ENCODE assay signal across 13 cellular contexts in genomic region chr10:95237376-95238170, GRCh38. TPM values are rescaled to one million over a fixed set of nuclear protein-coding genes. Genes with fewer than 3 reads are reported as not detected.
A peak's percentile ranks its signal among the peaks of the same experiment; 100 is the strongest.
DNase-seq lines count a peak whose midpoint lies in the region; ATAC-seq, FAIRE-seq and TF ChIP-seq lines count a peak whose summit lies in the region.
"Had no signal": no experiment of that assay in that cellular context is flagged by ENCODE, and none has a peak within 500 bp of the region (broad histone marks: within the 10 kb centered on the region; RNA-seq: fewer than 3 reads in every experiment).

No MANE protein-coding gene starts in this region.

- no peak overlapping the region for H3K4me3 Mint-ChIP-seq in T-helper 1 cell treated with Interleukin-12 subunit alpha and Interleukin-12 subunit beta and Interleukin-4 antibody, amounts not matched to agents 30 μg/mL and 1 μg/mL, for 36 hours
- no peak overlapping the region for H3K4me3 Mint-ChIP-seq in astrocyte (ENCODE audit: unreplicated experiment)
- H3K4me3 Mint-ChIP-seq in naive B cell = no peak overlapping the region
- H3K4me3 Mint-ChIP-seq: effector memory CD8-positive, alpha-beta T cell had no signal

- no peak overlapping the region for H2AFZ ChIP-seq in astrocyte (ENCODE audit: low read depth, low read length)

- H3K79me2 ChIP-seq in astrocyte (ENCODE audit: insufficient read depth, low read length) = no peaks in the 10 kb centered on the region

- WGBS in psoas muscle, 3 donors = 83 to 89% (median 88%) methylated on average over 12 of the region's 12 CpGs

- peaks cover 10% of the 10 kb centered on the region for H4K20me1 ChIP-seq in astrocyte (ENCODE audit: insufficient read depth, low read length)

- no peaks in the 10 kb centered on the region for H3K9me3 Mint-ChIP-seq in T-helper 1 cell treated with Interleukin-12 subunit alpha and Interleukin-12 subunit beta and Interleukin-4 antibody, amounts not matched to agents 30 μg/mL and 1 μg/mL, for 36 hours
- H3K9me3 Mint-ChIP-seq in astrocyte (ENCODE audit: unreplicated experiment) = peaks cover 2% of the 10 kb centered on the region
- peaks cover 0 to 3% (median 0%) of the 10 kb centered on the region in 7 donors for H3K9me3 Mint-ChIP-seq in naive B cell
- H3K9me3 Mint-ChIP-seq: effector memory CD8-positive, alpha-beta T cell had no signal

- no peak overlapping the region for H3K9ac ChIP-seq in astrocyte (ENCODE audit: low read length)

- no peak for FAIRE-seq in astrocyte (lab: Jason Lieb, UNC)

- H3K36me3 ChIP-seq in astrocyte (ENCODE audit: insufficient read depth, low read length) (peaks cover 3% of the 10 kb centered on the region), psoas muscle (ENCODE audit: insufficient read depth in 1 of 2, low read depth in 1 of 2) (peaks cover 3 to 63% of the 10 kb centered on the region in 2 donors)

- no peak overlapping the region for H3K4me3 ChIP-seq in astrocyte (ENCODE audit: insufficient read depth, low read depth, low read length)
- no peak overlapping the region for H3K4me3 ChIP-seq in psoas muscle
- H3K4me3 ChIP-seq: tibial nerve had no signal

- peaks cover 18% of the 10 kb centered on the region for H3K36me3 Mint-ChIP-seq in T-helper 1 cell treated with Interleukin-12 subunit alpha and Interleukin-12 subunit beta and Interleukin-4 antibody, amounts not matched to agents 30 μg/mL and 1 μg/mL, for 36 hours (ENCODE audit: low read depth)
- H3K36me3 Mint-ChIP-seq in astrocyte (ENCODE audit: low read depth, unreplicated experiment) = peaks cover 43% of the 10 kb centered on the region
- H3K36me3 Mint-ChIP-seq in naive B cell = peaks cover 22 to 38% of the 10 kb centered on the region in 2 donors

- no peak overlapping the region for H3K4me2 ChIP-seq in astrocyte (ENCODE audit: low read length)

- peak overlapping the region; percentile 24 for H3K27ac Mint-ChIP-seq in T-helper 1 cell treated with Interleukin-12 subunit alpha and Interleukin-12 subunit beta and Interleukin-4 antibody, amounts not matched to agents 30 μg/mL and 1 μg/mL, for 36 hours
- H3K27ac Mint-ChIP-seq in astrocyte (ENCODE audit: unreplicated experiment) = peak overlapping the region; percentile 82
- H3K27ac Mint-ChIP-seq in naive B cell = peak overlapping the region in 4 of 6 donors; percentile 4 to 84 (median 44)
- H3K27ac Mint-ChIP-seq: effector memory CD8-positive, alpha-beta T cell had no signal

- H3K27me3 Mint-ChIP-seq in T-helper 1 cell treated with Interleukin-12 subunit alpha and Interleukin-12 subunit beta and Interleukin-4 antibody, amounts not matched to agents 30 μg/mL and 1 μg/mL, for 36 hours (ENCODE audit: low read depth) = no peaks in the 10 kb centered on the region
- no peaks in the 10 kb centered on the region for H3K27me3 Mint-ChIP-seq in astrocyte (ENCODE audit: low read depth, unreplicated experiment)
- no peaks in the 10 kb centered on the region for H3K27me3 Mint-ChIP-seq in naive B cell
- H3K27me3 Mint-ChIP-seq: effector memory CD8-positive, alpha-beta T cell had no signal

- H3K4me1 Mint-ChIP-seq in T-helper 1 cell treated with Interleukin-12 subunit alpha and Interleukin-12 subunit beta and Interleukin-4 antibody, amounts not matched to agents 30 μg/mL and 1 μg/mL, for 36 hours (ENCODE audit: low read depth) = peaks cover 22% of the 10 kb centered on the region
- peaks cover 25% of the 10 kb centered on the region for H3K4me1 Mint-ChIP-seq in astrocyte (ENCODE audit: low read depth, unreplicated experiment)
- H3K4me1 Mint-ChIP-seq in naive B cell = peaks cover 14 to 24% (median 21%) of the 10 kb centered on the region in 3 donors

- H3K27ac ChIP-seq in astrocyte (ENCODE audit: low read depth, low read length) = no peak overlapping the region
- no peak overlapping the region for H3K27ac ChIP-seq in psoas muscle
- H3K27ac ChIP-seq: HL-60, tibial nerve had no signal

- H3K27me3 ChIP-seq in astrocyte (ENCODE audit: insufficient read depth, low read length) (no peaks in the 10 kb centered on the region), psoas muscle (ENCODE audit: insufficient read depth in 3 of 3, low read length in 2 of 3) (no peaks in the 10 kb centered on the region)
- H3K27me3 ChIP-seq: tibial nerve had no signal

- H3K9me3 ChIP-seq in astrocyte (ENCODE audit: insufficient read depth, low read depth, low read length) (no peaks in the 10 kb centered on the region), psoas muscle (no peaks in the 10 kb centered on the region)
- H3K9me3 ChIP-seq: tibial nerve had no signal

- ATAC-seq in naive B cell (ENCODE audit: low read depth in 2 of 2) (no peak), Right ventricle myocardium inferior (no peak), psoas muscle (no peak)
- ATAC-seq: effector memory CD8-positive, alpha-beta T cell had no signal

- TF ChIP-seq CTCF in astrocyte (IDR thresholded peaks at IDR 0.05; ENCODE audit: insufficient read depth, low read depth, low read length) (no peak), psoas muscle (IDR thresholded peaks at IDR 0.05) (no peak)

- intact Hi-C loops in Right ventricle myocardium inferior (cut with DNase I) = no loop called here
- intact Hi-C loops in psoas muscle (cut with DNase I) = loop anchor here in 1 of 2 donors (5.0 kb wide), 1 partner anchor 55 kb away; no protein-coding TSS in a partner anchor

- peaks cover 23% of the 10 kb centered on the region for H3K4me1 ChIP-seq in astrocyte (ENCODE audit: insufficient read depth, low read length)
- peaks cover 8% of the 10 kb centered on the region for H3K4me1 ChIP-seq in psoas muscle
- H3K4me1 ChIP-seq: tibial nerve had no signal

- no peak for DNase-seq in T-helper 1 cell
- peak; percentile 78 for DNase-seq in M059J (ENCODE audit: low read depth)
- no peak for DNase-seq in astrocyte (ENCODE audit: low read depth)
- no peak for DNase-seq in naive B cell
- no peak for DNase-seq in amniotic stem cell (lab: John Stamatoyannopoulos, UW)
- DNase-seq in Right ventricle myocardium inferior (ENCODE audit: missing footprints) = no peak
- no peak for DNase-seq in psoas muscle
- DNase-seq: effector memory CD8-positive, alpha-beta T cell; NCI-H2227 treated with DMSO at 0.1 percent for 48 hours had no signal

RNA-seq across cellular contexts. Expression of gene ACSM6, which starts 43.5 kb away (rescaled TPM):
- not detected in 2 replicates for total RNA-seq in M059J (2014; rRNA removed; shearing (Covaris generic))
- total RNA-seq in astrocyte (not detected in 2 replicates), Right ventricle myocardium inferior (not detected), psoas muscle (not detected)
- polyA plus RNA-seq in naive B cell (ENCODE audit: low read depth in 6 of 6) (not detected), psoas muscle (not detected)
- total RNA-seq: A673, tibial nerve had no signal

RNA-seq across cellular contexts. Expression of gene PDLIM1, which starts 53.2 kb away (rescaled TPM):
- 55.3 and 69.1 TPM in 2 replicates for total RNA-seq in M059J (2014; rRNA removed; shearing (Covaris generic))
- 316 and 320 TPM in 2 replicates for total RNA-seq in astrocyte
- polyA plus RNA-seq in naive B cell (ENCODE audit: low read depth in 6 of 6) = 100 to 1,000 TPM; 348 to 523 (median 419) TPM
- 273 TPM for total RNA-seq in Right ventricle myocardium inferior
- total RNA-seq in psoas muscle = 100 to 1,000 TPM; 267 to 504 (median 329) TPM
- polyA plus RNA-seq in psoas muscle = 100 to 1,000 TPM in 2 of 3 donors, 10 to 100 TPM in 1; 97.3 to 493 (median 311) TPM

Comparison
In these comparisons a context has a peak if more than half of its experiments do, and no peak if none do; other contexts are left out.
1. H3K27ac Mint-ChIP-seq: peak in every context shown above with its lines; median percentile 82 in astrocyte; 44 in naive B cell; 24 in T-helper 1 cell treated with Interleukin-12 subunit alpha and Interleukin-12 subunit beta and Interleukin-4 antibody, amounts not matched to agents 30 μg/mL and 1 μg/mL, for 36 hours.